Comparison of ENCODE assay signal across 19 cellular contexts in genomic region chr17:39709998-39710964, GRCh38. TPM values are rescaled to one million over a fixed set of nuclear protein-coding genes. Genes with fewer than 3 reads are reported as not detected.
"Had no signal": no experiment of that assay in that cellular context is flagged by ENCODE, and none has a peak within 500 bp of the region (broad histone marks: within the 10 kb centered on the region; RNA-seq: fewer than 3 reads in every experiment).

No MANE protein-coding gene starts in this region.

- H3K27ac ChIP-seq: brain microvascular endothelial cell, heart left ventricle, lower lobe of right lung, pancreas, VCaP had no signal

- H3K4me3 ChIP-seq: heart left ventricle, lower lobe of right lung, pancreas had no signal

- H3K27ac Mint-ChIP-seq: activated CD4-positive, alpha-beta memory T cell treated with anti-CD3 and anti-CD28 coated beads, Interleukin-2, amount 10 ng/mL, durations not matched to agents 7 days and 5 days; activated naive CD8-positive, alpha-beta T cell treated with anti-CD3 and anti-CD28 coated beads for 36 hours had no signal

- H3K4me3 Mint-ChIP-seq: activated CD4-positive, alpha-beta memory T cell treated with anti-CD3 and anti-CD28 coated beads, Interleukin-2, amount 10 ng/mL, durations not matched to agents 7 days and 5 days; activated naive CD8-positive, alpha-beta T cell treated with anti-CD3 and anti-CD28 coated beads for 36 hours; neural crest cell had no signal

- H3K9me3 ChIP-seq: heart left ventricle, lower lobe of right lung, pancreas had no signal

- H3K9me3 Mint-ChIP-seq: activated CD4-positive, alpha-beta memory T cell treated with anti-CD3 and anti-CD28 coated beads, Interleukin-2, amount 10 ng/mL, durations not matched to agents 7 days and 5 days; activated naive CD8-positive, alpha-beta T cell treated with anti-CD3 and anti-CD28 coated beads for 36 hours; activated T-cell treated with anti-CD3 and anti-CD28 coated beads, Interleukin-2, amount 50 U/mL, for 4 hours; neural crest cell had no signal

- H3K27me3 Mint-ChIP-seq: activated naive CD8-positive, alpha-beta T cell treated with anti-CD3 and anti-CD28 coated beads for 36 hours had no signal

- H3K36me3 Mint-ChIP-seq: activated naive CD8-positive, alpha-beta T cell treated with anti-CD3 and anti-CD28 coated beads for 36 hours had no signal

- H3K27me3 ChIP-seq: brain microvascular endothelial cell, heart left ventricle, pancreas had no signal

- ATAC-seq: activated T-cell treated with anti-CD3 and anti-CD28 coated beads, Interleukin-2, amount 50 U/mL, for 4 hours; heart left ventricle; left cardiac atrium; lower lobe of right lung; pancreas had no signal

- H3K4me1 Mint-ChIP-seq: neural crest cell had no signal

- DNase-seq: activated CD4-positive, alpha-beta memory T cell treated with anti-CD3 and anti-CD28 coated beads, Interleukin-2, amount 10 ng/mL, durations not matched to agents 7 days and 5 days; activated CD4-positive, alpha-beta T cell treated with anti-CD3 and anti-CD28 coated beads for 1 hour; activated effector memory CD4-positive, alpha-beta T cell treated with Interleukin-2 at 50 U/mL for 16 hours; activated naive CD8-positive, alpha-beta T cell treated with anti-CD3 and anti-CD28 coated beads for 36 hours; activated T-cell treated with anti-CD3 and anti-CD28 coated beads, Interleukin-2, amount 50 U/mL, for 4 hours; brain microvascular endothelial cell; cerebellar nuclear complex; left cardiac atrium; lower lobe of right lung; stimulated activated CD4-positive, alpha-beta T cell treated with anti-CD3 and anti-CD28 coated beads, Interleukin-12 subunit alpha, Interleukin-12 subunit beta, amount 100 ng/mL, for 4 hours; stimulated activated CD4-positive, alpha-beta T cell treated with anti-CD3 and anti-CD28 coated beads, Interleukin-2, amount 100 ng/mL, for 24 hours; T-helper 1 cell had no signal

RNA-seq across cellular contexts. Expression of gene GRB7, which starts 27.5 kb away (rescaled TPM):
- total RNA-seq: frontal cortex, neural crest cell had no signal

RNA-seq across cellular contexts. Expression of gene PNMT, which starts 42.0 kb away (rescaled TPM):
- total RNA-seq: activated CD4-positive, alpha-beta memory T cell treated with anti-CD3 and anti-CD28 coated beads, Interleukin-2, amount 10 ng/mL, durations not matched to agents 7 days and 5 days; activated naive CD8-positive, alpha-beta T cell treated with anti-CD3 and anti-CD28 coated beads for 36 hours; activated T-cell treated with anti-CD3 and anti-CD28 coated beads, Interleukin-2, amount 50 U/mL, for 4 hours; epithelial cell of proximal tubule; urinary bladder had no signal
